ENCODE assay signal across 13 cellular contexts in genomic region chr6:30211306-30211705, GRCh38. TPM values are rescaled to one million over a fixed set of nuclear protein-coding genes. Genes with fewer than 3 reads are reported as not detected.
A peak's percentile ranks its signal among the peaks of the same experiment; 100 is the strongest.
DNase-seq lines count a peak whose midpoint lies in the region; ATAC-seq and TF ChIP-seq lines count a peak whose summit lies in the region.
"Had no signal": no experiment of that assay in that cellular context is flagged by ENCODE, and none has a peak within 500 bp of the region (broad histone marks: within the 10 kb centered on the region; RNA-seq: fewer than 3 reads in every experiment).

No MANE protein-coding gene starts in this region.

- H3K27me3 Mint-ChIP-seq in CD4-positive, alpha-beta memory T cell = no peaks in the 10 kb centered on the region
- H3K27me3 Mint-ChIP-seq in IgD-negative memory B cell = no peaks in the 10 kb centered on the region
- H3K27me3 Mint-ChIP-seq in brain = peaks cover 12% of the 10 kb centered on the region
- no peaks in the 10 kb centered on the region for H3K27me3 Mint-ChIP-seq in natural killer cell (ENCODE audit: low read depth in 2 of 2)

- peak overlapping the region in 6 of 7 donors; percentile 1 to 99 (median 82) for H3K27ac Mint-ChIP-seq in CD4-positive, alpha-beta memory T cell
- peak overlapping the region in 2 of 3 donors; percentile 8 to 99 for H3K27ac Mint-ChIP-seq in IgD-negative memory B cell
- H3K27ac Mint-ChIP-seq in brain = peak overlapping the region; percentile 1 to 99 (median 35)
- peak overlapping the region in 1 of 2 donors; percentile 51 for H3K27ac Mint-ChIP-seq in natural killer cell

- H3K36me3 Mint-ChIP-seq in CD4-positive, alpha-beta memory T cell = peaks cover 10 to 30% of the 10 kb centered on the region in 2 donors
- H3K36me3 Mint-ChIP-seq in IgD-negative memory B cell (peaks cover 2% of the 10 kb centered on the region), brain (peaks cover 5% of the 10 kb centered on the region), natural killer cell (no peaks in the 10 kb centered on the region)

- ATAC-seq in natural killer cell = no peak
- ATAC-seq in HG02938 (IDR thresholded peaks at IDR 0.05; ENCODE audit: unreplicated experiment) = no peak

- H3K4me3 Mint-ChIP-seq in CD4-positive, alpha-beta memory T cell = peak overlapping the region; percentile 94 to 99 (median 98)
- H3K4me3 Mint-ChIP-seq in IgD-negative memory B cell (peak overlapping the region; percentile 96 to 99 (median 98)), brain (peak overlapping the region; percentile 91 to 99 (median 94)), natural killer cell (peak overlapping the region; percentile 49)

- H3K4me1 ChIP-seq in CD4-positive, alpha-beta memory T cell (ENCODE audit: insufficient read depth, low read length) = peaks cover 65% of the 10 kb centered on the region

- peak overlapping the region; percentile 97 for H3K27ac ChIP-seq in CD4-positive, alpha-beta memory T cell (ENCODE audit: low read depth, low read length)

- H3K9me3 ChIP-seq in CD4-positive, alpha-beta memory T cell (ENCODE audit: control insufficient read depth in 1 of 2, low read length in 2 of 2) = no peaks in the 10 kb centered on the region

- H3K27me3 ChIP-seq in CD4-positive, alpha-beta memory T cell (ENCODE audit: insufficient read depth, low read length) = no peaks in the 10 kb centered on the region

- no peaks in the 10 kb centered on the region for H3K36me3 ChIP-seq in CD4-positive, alpha-beta memory T cell (ENCODE audit: insufficient read depth, low read length)

- CTCF ChIA-PET in CD4-positive, alpha-beta memory T cell (lab: Charles Lee; ENCODE audit: partially characterized antibody) = no interaction called here

- POLR2A ChIA-PET in CD4-positive, alpha-beta memory T cell (lab: Charles Lee; ENCODE audit: partially characterized antibody) = no interaction called here

- H3K4me1 Mint-ChIP-seq in CD4-positive, alpha-beta memory T cell = peaks cover 56 to 87% (median 69%) of the 10 kb centered on the region in 4 donors
- H3K4me1 Mint-ChIP-seq in IgD-negative memory B cell = peaks cover 58 to 68% (median 62%) of the 10 kb centered on the region in 3 donors
- peaks cover 83% of the 10 kb centered on the region for H3K4me1 Mint-ChIP-seq in brain
- peaks cover 77 to 89% of the 10 kb centered on the region in 2 donors for H3K4me1 Mint-ChIP-seq in natural killer cell

- no peak for DNase-seq in CD4-positive, alpha-beta memory T cell
- no peak for DNase-seq in natural killer cell
- no peak for DNase-seq in stimulated activated CD8-positive, alpha-beta memory T cell treated with anti-CD3 and anti-CD28 coated beads, Interleukin-4, amount 100 ng/mL, for 48 hours
- DNase-seq in NOMO-1 treated with dmso at 0.1 percent for 144 hours (lab: John Stamatoyannopoulos, UW; ENCODE audit: unreplicated experiment) = no peak
- DNase-seq in cerebellum (ENCODE audit: low spot score) = no peak
- DNase-seq: activated gamma-delta T cell treated with Interleukin-2 at 50 U/mL for 16 hours; effector memory CD4-positive, alpha-beta T cell; islet precursor cell; NCI-H524 treated with DMSO at 0.1 percent for 48 hours had no signal

- no peak overlapping the region for H3K4me3 ChIP-seq in CD4-positive, alpha-beta memory T cell (ENCODE audit: low read length in 2 of 2)

- H3K9me3 Mint-ChIP-seq in CD4-positive, alpha-beta memory T cell = no peaks in the 10 kb centered on the region
- H3K9me3 Mint-ChIP-seq in IgD-negative memory B cell (no peaks in the 10 kb centered on the region), brain (no peaks in the 10 kb centered on the region), natural killer cell (no peaks in the 10 kb centered on the region)

- no peak for TF ChIP-seq CTCF in brain (conservative IDR thresholded peaks at IDR 0.05)
- TF ChIP-seq CTCF in natural killer cell (IDR thresholded peaks at IDR 0.05) = no peak

- intact Hi-C loops in CD4-positive, alpha-beta memory T cell (cut with micrococcal nuclease) = no loop called here
- intact Hi-C loops in natural killer cell (cut with micrococcal nuclease) = loop anchor here (5.0 kb wide), 1 partner anchor 144 kb away; the partner anchor contains the start of gene PPP1R11

RNA-seq across cellular contexts. Expression of gene TRIM26, which starts 1.9 kb away (rescaled TPM):
- total RNA-seq in CD4-positive, alpha-beta memory T cell = 10 to 100 TPM; 60.0 to 60.7 TPM
- polyA plus RNA-seq in CD4-positive, alpha-beta memory T cell = 10 to 100 TPM; 17.3 to 51.0 TPM
- polyA plus RNA-seq in IgD-negative memory B cell (70.6 TPM), brain (ENCODE audit: insufficient read depth, low read depth, low replicate concordance) (57.2 TPM)
- total RNA-seq in natural killer cell (10 to 100 TPM; 69.3 to 73.7 (median 71.6) TPM), cerebellum (17.6 TPM)

RNA-seq across cellular contexts. Expression of gene TRIM15, which starts 48.0 kb away (rescaled TPM):
- not detected for total RNA-seq in CD4-positive, alpha-beta memory T cell
- polyA plus RNA-seq in CD4-positive, alpha-beta memory T cell = not detected
- polyA plus RNA-seq in IgD-negative memory B cell (not detected), brain (ENCODE audit: insufficient read depth, low read depth, low replicate concordance) (not detected)
- total RNA-seq in natural killer cell (not detected), cerebellum (not detected)
- total RNA-seq: renal cortical epithelial cell had no signal

RNA-seq across cellular contexts. Expression of gene TRIM10, which starts 50.3 kb away (rescaled TPM):
- not detected for total RNA-seq in CD4-positive, alpha-beta memory T cell
- polyA plus RNA-seq in CD4-positive, alpha-beta memory T cell = not detected
- polyA plus RNA-seq in IgD-negative memory B cell (not detected), brain (ENCODE audit: insufficient read depth, low read depth, low replicate concordance) (not detected)
- total RNA-seq in natural killer cell (not detected), cerebellum (0.36 TPM)
- total RNA-seq: renal cortical epithelial cell had no signal
